ENCODE assay signal across 11 cellular contexts in genomic region chr9:18947772-18948391, GRCh38.
A peak's percentile ranks its signal among the peaks of the same experiment; 100 is the strongest.
DNase-seq lines count a peak whose midpoint lies in the region; ATAC-seq lines count a peak whose summit lies in the region.
"Had no signal": no experiment of that assay in that cellular context is flagged by ENCODE, and none has a peak within 500 bp of the region (broad histone marks: within the 10 kb centered on the region; RNA-seq: fewer than 3 reads in every experiment).

No MANE protein-coding gene starts in this region.

- peak; percentile 4 for DNase-seq in DMS153 treated with DMSO at 0.1 percent for 48 hours (lab: John Stamatoyannopoulos, UW; ENCODE audit: unreplicated experiment)
- peak; percentile 66 for DNase-seq in NCI-H774 (lab: John Stamatoyannopoulos, UW)
- DNase-seq in left kidney (ENCODE audit: low read depth, low spot score), result peak; percentile 67
- DNase-seq in stimulated activated CD4-positive, alpha-beta T cell treated with anti-CD3 and anti-CD28 coated beads, Interleukin-12 subunit alpha, Interleukin-12 subunit beta, amount 100 ng/mL, for 4 hours, result no peak
- no peak for DNase-seq in NCI-H82 treated with DMSO at 0.1 percent for 48 hours (lab: John Stamatoyannopoulos, UW; ENCODE audit: unreplicated experiment)
- DNase-seq in NCI-H526 (lab: John Stamatoyannopoulos, UW), result no peak
- no peak for DNase-seq in stimulated activated naive CD4-positive, alpha-beta T cell (lab: John Stamatoyannopoulos, UW)
- DNase-seq: activated CD4-positive, alpha-beta T cell treated with anti-CD3 and anti-CD28 coated beads for 48 hours had no signal

- peak; percentile 51 for ATAC-seq in HG03103 (IDR thresholded peaks at IDR 0.05; ENCODE audit: low read depth, unreplicated experiment)
- ATAC-seq: esophagus mucosa, SK-N-SH treated with all-trans-retinoic acid at 6 μM for 48 hours had no signal

Comparison
In these comparisons a context has a peak if more than half of its experiments do, and no peak if none do; other contexts are left out.
1. DNase-seq: peak in DMS153 treated with DMSO at 0.1 percent for 48 hours (single experiment), NCI-H774 (single experiment) and left kidney (single experiment); none in stimulated activated CD4-positive, alpha-beta T cell treated with anti-CD3 and anti-CD28 coated beads, Interleukin-12 subunit alpha, Interleukin-12 subunit beta, amount 100 ng/mL, for 4 hours (single experiment), NCI-H82 treated with DMSO at 0.1 percent for 48 hours (single experiment), NCI-H526 (0 of 2) and stimulated activated naive CD4-positive, alpha-beta T cell (0 of 6).